Comparison of ENCODE assay signal across 9 cellular contexts in the genomic region with DNA sequence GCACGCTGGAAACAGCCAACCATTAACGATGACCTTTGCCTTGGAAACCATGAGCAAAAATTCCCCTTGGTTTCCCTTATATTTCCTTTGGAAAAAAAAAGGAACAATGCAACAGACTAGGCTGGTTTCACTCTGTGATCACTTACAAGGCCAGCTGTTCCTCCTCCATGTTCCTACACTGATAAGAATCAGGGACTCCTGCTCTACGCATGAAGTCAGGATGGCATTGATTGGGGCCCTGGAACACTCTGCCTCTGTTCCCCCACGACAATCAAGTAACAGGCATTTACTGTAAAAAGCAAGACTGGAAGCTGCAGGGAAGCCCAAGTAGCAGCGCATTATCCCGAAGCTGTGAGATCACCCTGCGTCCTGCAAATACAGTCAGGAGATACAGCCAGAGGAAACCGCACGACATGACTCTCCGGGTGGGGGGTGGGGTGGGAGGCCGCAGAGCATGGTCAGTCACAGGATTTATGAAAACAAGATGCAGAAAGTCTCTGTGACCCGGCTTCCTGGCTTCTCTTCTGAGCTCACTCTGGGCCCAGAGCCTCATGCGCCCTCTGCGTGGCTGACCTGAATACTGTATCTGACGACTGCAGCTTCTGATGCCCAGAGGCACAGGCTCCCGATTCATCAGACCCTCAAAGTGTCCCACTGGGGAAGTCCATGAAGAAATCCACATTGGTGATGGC. TPM values are rescaled to one million over a fixed set of nuclear protein-coding genes. Genes with fewer than 3 reads are reported as not detected.
DNase-seq lines count a peak whose midpoint lies in the region; ATAC-seq and TF ChIP-seq lines count a peak whose summit lies in the region.
"Had no signal": no experiment of that assay in that cellular context is flagged by ENCODE, and none has a peak within 500 bp of the region (broad histone marks: within the 10 kb centered on the region; RNA-seq: fewer than 3 reads in every experiment).

No MANE protein-coding gene starts in this region.

- intact Hi-C loops in right lobe of liver (cut with DNase I) = no loop called here

- H3K27me3 ChIP-seq in Loucy (ENCODE audit: insufficient read depth, low read length, poor library complexity, severe bottlenecking) (no peaks in the 10 kb centered on the region), right lobe of liver (no peaks in the 10 kb centered on the region)

- no peak overlapping the region for H3K4me2 ChIP-seq in Loucy (ENCODE audit: low read depth, low read length, poor library complexity, severe bottlenecking)

- no peak overlapping the region for H3K4me3 ChIP-seq in Loucy (ENCODE audit: low read length, poor library complexity, severe bottlenecking)
- no peak overlapping the region for H3K4me3 ChIP-seq in right lobe of liver

- H3K9me3 ChIP-seq in Loucy (ENCODE audit: insufficient read depth, low read depth, low read length) (no peaks in the 10 kb centered on the region), right lobe of liver (no peaks in the 10 kb centered on the region)

- H3K79me2 ChIP-seq in Loucy (ENCODE audit: insufficient read depth, low read length) = peaks cover 4% of the 10 kb centered on the region; the same call in 1 of the 2 replicates

- 20% methylated on average over 4 of the region's 16 CpGs for WGBS in right lobe of liver (ENCODE audit: insufficient coverage, low coverage, low lambda C conversion rate, missing lambda C conversion rate)

- H3K4me1 ChIP-seq in Loucy (ENCODE audit: insufficient read depth, low read length, poor library complexity, severe bottlenecking) = peaks cover 10% of the 10 kb centered on the region
- H3K4me1 ChIP-seq in right lobe of liver = peaks cover 0 to 42% (median 15%) of the 10 kb centered on the region in 4 donors

- no peak overlapping the region for H2AFZ ChIP-seq in Loucy (ENCODE audit: low read length)

- ATAC-seq in right lobe of liver (peak; percentile 59 to 72 (median 66)), HG02852 (IDR thresholded peaks at IDR 0.05; ENCODE audit: unreplicated experiment) (no peak), GM21786 (IDR thresholded peaks at IDR 0.05; ENCODE audit: unreplicated experiment) (no peak)

- H4K20me1 ChIP-seq in Loucy (ENCODE audit: insufficient read depth, low read length, poor library complexity, severe bottlenecking) = no peaks in the 10 kb centered on the region

- DNase-seq in DMS 273 (lab: John Stamatoyannopoulos, UW; ENCODE audit: unreplicated experiment) (peak; percentile 75), caudate nucleus (lab: John Stamatoyannopoulos, UW) (peak in 41 of 61 donors; percentile 16 to 64 (median 35)), right lobe of liver (peak in 1 of 3 donors; percentile 67), superior temporal gyrus (ENCODE audit: extremely low spot score) (peak; percentile 64)
- no peak for DNase-seq in central memory CD4-positive, alpha-beta T cell

- H3K27ac ChIP-seq in caudate nucleus (ENCODE audit: low read depth, low read length) (peak overlapping the region; percentile 80), right lobe of liver (peak overlapping the region; percentile 44 to 85 (median 51))

- peak overlapping the region; percentile 0 for H3K9ac ChIP-seq in Loucy (ENCODE audit: low read depth, low read length, poor library complexity, severe bottlenecking)

- H3F3A ChIP-seq in Loucy (ENCODE audit: low read depth) = no peaks in the 10 kb centered on the region

- H3K36me3 ChIP-seq in Loucy (ENCODE audit: insufficient read depth, low read length) (peaks cover 33% of the 10 kb centered on the region; the same call in 1 of the 2 replicates), right lobe of liver (peaks cover 0 to 45% (median 4%) of the 10 kb centered on the region in 4 donors)

- TF ChIP-seq CTCF in Loucy (conservative IDR thresholded peaks at IDR 0.05; ENCODE audit: low read length) = no peak
- TF ChIP-seq CTCF in right lobe of liver (IDR thresholded peaks at IDR 0.05) = no peak

- no peak for TF ChIP-seq POLR2A in right lobe of liver (IDR thresholded peaks at IDR 0.05)

- H3K9me2 ChIP-seq in Loucy (replicated peaks; ENCODE audit: low read depth, low read length) = no peaks in the 10 kb centered on the region

RNA-seq across cellular contexts. Expression of a gene that starts 31.1 kb away (rescaled TPM):
- total RNA-seq in right lobe of liver = 10 to 100 TPM in 5 of 6 experiments, 1 to 10 TPM in 1; 9.8 to 17.6 (median 15.7) TPM

RNA-seq across cellular contexts. Expression of a gene that starts 53.6 kb away (rescaled TPM):
- 10 to 100 TPM; 26.7 to 70.2 (median 45.0) TPM for total RNA-seq in right lobe of liver
- total RNA-seq: NCI-H460 had no signal

Comparison
In these comparisons a context has a peak if more than half of its experiments do, and no peak if none do; other contexts are left out.
1. ATAC-seq: peak in right lobe of liver (4 of 4); none in HG02852 (single experiment) and GM21786 (single experiment).